12 cellular contexts compared by ENCODE assay signal in the genomic region with DNA sequence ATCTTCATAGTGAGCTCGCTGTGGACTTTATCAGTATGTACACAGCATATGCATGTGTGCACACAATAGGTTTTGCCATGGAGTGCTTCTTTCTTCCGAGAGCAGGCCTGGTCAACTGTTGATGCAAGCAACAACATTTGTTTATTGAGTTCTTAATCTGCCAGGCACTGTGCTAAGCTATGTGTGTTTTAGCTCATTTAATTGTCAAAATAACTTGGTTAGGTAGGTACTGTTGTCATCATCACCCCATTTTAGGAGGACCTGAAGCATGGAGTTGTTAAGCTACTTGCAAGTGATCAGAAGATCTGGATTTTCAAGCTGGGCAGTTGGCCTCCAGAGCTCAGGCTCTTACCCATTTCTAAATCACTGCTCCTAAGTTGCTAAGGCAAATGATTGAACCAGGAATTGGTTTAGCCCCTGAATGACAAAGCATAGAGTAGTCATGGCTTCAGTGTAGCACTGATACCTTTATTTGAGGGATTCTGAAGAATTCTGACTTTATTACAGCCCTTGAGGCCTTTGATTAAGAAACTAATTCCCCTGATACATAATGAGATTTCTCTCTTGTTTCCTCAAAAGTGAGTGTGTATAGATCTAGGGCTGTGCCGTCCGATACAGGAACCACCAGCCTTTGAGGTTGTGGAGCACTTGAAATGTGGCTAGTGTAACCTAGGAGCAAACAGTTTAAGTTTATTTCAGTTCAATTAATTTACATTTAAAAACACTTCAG.
A peak's percentile ranks its signal among the peaks of the same experiment; 100 is the strongest.
DNase-seq lines count a peak whose midpoint lies in the region; ATAC-seq and TF ChIP-seq lines count a peak whose summit lies in the region.
"Had no signal": no experiment of that assay in that cellular context is flagged by ENCODE, and none has a peak within 500 bp of the region (broad histone marks: within the 10 kb centered on the region; RNA-seq: fewer than 3 reads in every experiment).

No MANE protein-coding gene starts in this region.

- no peak for TF ChIP-seq POLR2A in tibial nerve (IDR thresholded peaks at IDR 0.05)

- H2BK5ac ChIP-seq in mesendoderm (ENCODE audit: low read length) = no peak overlapping the region

- no peak for TF ChIP-seq EP300 in tibial nerve (IDR thresholded peaks at IDR 0.05)

- intact Hi-C loops in ascending aorta (cut with DNase I) = no loop called here
- intact Hi-C loops in CD4-positive, alpha-beta memory T cell (cut with micrococcal nuclease) = no loop called here

- peaks cover 0 to 10% (median 4%) of the 10 kb centered on the region in 4 donors for H3K4me1 Mint-ChIP-seq in CD4-positive, alpha-beta memory T cell

- peak overlapping the region; percentile 24 to 37 for H3K27ac ChIP-seq in ascending aorta
- no peak overlapping the region for H3K27ac ChIP-seq in mesendoderm (ENCODE audit: low read depth, low read length)
- peak overlapping the region in 3 of 4 donors; percentile 66 to 91 (median 83) for H3K27ac ChIP-seq in tibial nerve
- no peak overlapping the region for H3K27ac ChIP-seq in CD4-positive, alpha-beta memory T cell (ENCODE audit: low read depth, low read length)

- H3K56ac ChIP-seq in mesendoderm (ENCODE audit: low read length) = peak overlapping the region; percentile 19

- H3K27ac Mint-ChIP-seq in CD4-positive, alpha-beta memory T cell = no peak overlapping the region

- H3K27me3 ChIP-seq in ascending aorta (no peaks in the 10 kb centered on the region), mesendoderm (ENCODE audit: insufficient read depth, low read length, poor library complexity) (no peaks in the 10 kb centered on the region), tibial nerve (no peaks in the 10 kb centered on the region)
- H3K27me3 ChIP-seq in CD4-positive, alpha-beta memory T cell (ENCODE audit: insufficient read depth, low read length) = no peaks in the 10 kb centered on the region

- no peak overlapping the region for H4K5ac ChIP-seq in mesendoderm (ENCODE audit: low read length)

- H3K79me1 ChIP-seq in mesendoderm (ENCODE audit: low read length) = peaks cover 17% of the 10 kb centered on the region

- peaks cover 4 to 52% of the 10 kb centered on the region in 2 donors for H3K4me1 ChIP-seq in ascending aorta
- H3K4me1 ChIP-seq in mesendoderm (ENCODE audit: control insufficient read depth, low read depth, low read length) = peaks cover 25% of the 10 kb centered on the region
- peaks cover 0 to 100% (median 73%) of the 10 kb centered on the region in 4 donors for H3K4me1 ChIP-seq in tibial nerve
- H3K4me1 ChIP-seq in CD4-positive, alpha-beta memory T cell (ENCODE audit: insufficient read depth, low read length) = no peaks in the 10 kb centered on the region

- CTCF ChIA-PET in CD4-positive, alpha-beta memory T cell (lab: Charles Lee; ENCODE audit: partially characterized antibody) = no interaction called here

- ATAC-seq in GM21529 (IDR thresholded peaks at IDR 0.05; ENCODE audit: unreplicated experiment) (no peak), GM19035 (IDR thresholded peaks at IDR 0.05; ENCODE audit: unreplicated experiment) (no peak)
- ATAC-seq: K562 had no signal

- H3K9ac ChIP-seq in mesendoderm (ENCODE audit: low read length) = no peak overlapping the region

- H3K4me3 ChIP-seq in ascending aorta (peak overlapping the region in 1 of 2 donors; percentile 20), mesendoderm (ENCODE audit: low read length) (no peak overlapping the region), tibial nerve (no peak overlapping the region)
- H3K4me3 ChIP-seq in CD4-positive, alpha-beta memory T cell (ENCODE audit: low read length in 2 of 2) = no peak overlapping the region
- H3K4me3 ChIP-seq: K562 had no signal

- no peak overlapping the region for H3K18ac ChIP-seq in mesendoderm (ENCODE audit: low read length)

- WGBS in mesendoderm (ENCODE audit: extremely low coverage, insufficient coverage, low lambda C conversion rate) = no CpG with 5 or more reads among the region's 4 CpGs
- 50 to 70% methylated on average over 4 of the region's 4 CpGs for WGBS in tibial nerve, 2 donors

- H3K23ac ChIP-seq in mesendoderm (ENCODE audit: low read length) = no peak overlapping the region

- H3K36me3 Mint-ChIP-seq in CD4-positive, alpha-beta memory T cell = no peaks in the 10 kb centered on the region

- no peak overlapping the region for H3K4ac ChIP-seq in mesendoderm (ENCODE audit: low read depth, low read length)

- H4K8ac ChIP-seq in mesendoderm (ENCODE audit: low read depth, low read length) = no peak overlapping the region

- no peak overlapping the region for H3K4me3 Mint-ChIP-seq in CD4-positive, alpha-beta memory T cell

- no peak overlapping the region for H2BK120ac ChIP-seq in mesendoderm (ENCODE audit: low read depth, low read length)

- H3K4me2 ChIP-seq in mesendoderm (ENCODE audit: low read length) = no peak overlapping the region

- DNase-seq in NOMO-1 (lab: John Stamatoyannopoulos, UW; ENCODE audit: unreplicated experiment in 2 of 2) (peak; percentile 6 to 43), NOMO-1 treated with dmso at 0.1 percent for 144 hours (lab: John Stamatoyannopoulos, UW; ENCODE audit: unreplicated experiment) (no peak), ascending aorta (ENCODE audit: low spot score in 2 of 2) (no peak), mesendoderm (no peak), tibial nerve (ENCODE audit: low spot score in 2 of 2) (no peak)
- DNase-seq in CD4-positive, alpha-beta memory T cell = no peak
- DNase-seq: activated T-cell treated with anti-CD3 and anti-CD28 coated beads for 4 hours; DMS79; stimulated activated CD4-positive, alpha-beta T cell treated with anti-CD3 and anti-CD28 coated beads, Interleukin-12 subunit alpha, Interleukin-12 subunit beta, amount 100 ng/mL, for 4 hours had no signal

- H3K9me3 ChIP-seq in ascending aorta (no peaks in the 10 kb centered on the region), tibial nerve (no peaks in the 10 kb centered on the region)
- H3K9me3 ChIP-seq in CD4-positive, alpha-beta memory T cell (ENCODE audit: control insufficient read depth in 1 of 2, low read length in 2 of 2) = no peaks in the 10 kb centered on the region

- H3K9me3 Mint-ChIP-seq in CD4-positive, alpha-beta memory T cell = no peaks in the 10 kb centered on the region

- POLR2A ChIA-PET in CD4-positive, alpha-beta memory T cell (lab: Charles Lee; ENCODE audit: partially characterized antibody) = no interaction called here

- no peak for TF ChIP-seq CTCF in ascending aorta (IDR thresholded peaks at IDR 0.05)
- TF ChIP-seq CTCF in tibial nerve (IDR thresholded peaks at IDR 0.05) = no peak

- peaks cover 17% of the 10 kb centered on the region for H3K79me2 ChIP-seq in mesendoderm (ENCODE audit: control insufficient read depth, insufficient read depth, low read length)

- H3K36me3 ChIP-seq in ascending aorta = no peaks in the 10 kb centered on the region
- H3K36me3 ChIP-seq in mesendoderm (ENCODE audit: control insufficient read depth, insufficient read depth, low read length) = no peaks in the 10 kb centered on the region
- no peaks in the 10 kb centered on the region for H3K36me3 ChIP-seq in tibial nerve
- H3K36me3 ChIP-seq in CD4-positive, alpha-beta memory T cell (ENCODE audit: insufficient read depth, low read length) = no peaks in the 10 kb centered on the region

- H2BK15ac ChIP-seq in mesendoderm (replicated peaks; ENCODE audit: low read depth) = no peak overlapping the region

- H2AK5ac ChIP-seq in mesendoderm (ENCODE audit: low read length) = no peak overlapping the region

- peaks cover 2 to 5% of the 10 kb centered on the region in 2 donors for H3K27me3 Mint-ChIP-seq in CD4-positive, alpha-beta memory T cell

Comparison
In these comparisons a context has a peak if more than half of its experiments do, and no peak if none do; other contexts are left out.
1. DNase-seq: peak in NOMO-1 (2 of 2); none in NOMO-1 treated with dmso at 0.1 percent for 144 hours (single experiment), ascending aorta (0 of 2), mesendoderm (single experiment), tibial nerve (0 of 2) and CD4-positive, alpha-beta memory T cell (0 of 5).
2. H3K27ac ChIP-seq: peak in ascending aorta (2 of 2) and tibial nerve (3 of 4); none in mesendoderm (single experiment) and CD4-positive, alpha-beta memory T cell (single experiment).